ENCODE assay signal across 1 cellular context in the genomic region with DNA sequence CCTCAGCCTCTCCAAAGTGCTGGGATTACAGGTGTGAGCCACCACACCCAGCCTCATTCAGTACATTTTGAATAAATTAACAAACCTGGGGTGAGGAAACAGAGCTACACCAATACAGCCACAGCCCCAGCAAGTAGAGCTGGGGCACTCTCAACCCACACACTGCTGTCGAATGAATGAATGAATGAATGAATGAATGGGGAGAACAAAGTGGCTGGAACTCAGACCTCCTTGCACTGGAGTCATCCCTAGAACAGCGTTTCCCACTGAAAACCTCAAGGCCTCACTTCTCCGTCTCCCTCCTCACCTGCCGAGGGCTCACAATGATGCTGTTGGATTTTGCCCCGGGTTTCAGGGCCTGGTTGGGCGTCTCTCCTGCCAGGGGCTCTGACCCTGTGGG.
TF ChIP-seq lines count a peak whose summit lies in the region.

No MANE protein-coding gene starts in this region.

TF ChIP-seq in HEK293T, 16 proteins besides CTCF, POLR2A, EP300 and RAD21:
- TF ChIP-seq ELF4 (IDR thresholded peaks at IDR 0.05) (no peak), ARNT (IDR thresholded peaks at IDR 0.05) (no peak), BHLHE40 (IDR thresholded peaks at IDR 0.05; ENCODE audit: borderline replicate concordance) (no peak), FOXA1 (IDR thresholded peaks at IDR 0.05) (no peak), SUZ12 (IDR thresholded peaks at IDR 0.05) (no peak), CTBP1 (IDR thresholded peaks at IDR 0.05; ENCODE audit: borderline replicate concordance) (no peak), L3MBTL2 (conservative IDR thresholded peaks at IDR 0.05) (no peak), FOXK2 (IDR thresholded peaks at IDR 0.05) (no peak)
